8 cellular contexts compared by ENCODE assay signal in genomic region chr7:131111081-131111576, GRCh38.
DNase-seq lines count a peak whose midpoint lies in the region; ATAC-seq, FAIRE-seq and TF ChIP-seq lines count a peak whose summit lies in the region.

No MANE protein-coding gene starts in this region.

- H3K27ac Mint-ChIP-seq in stimulated activated naive B cell treated with anti-CD40 and anti-IgM and Interleukin-4, amounts not matched to agents 10 μg/mL and 1 μg/mL and 100 μg/mL, for 72 hours = peak overlapping the region; percentile 99

- H3K36me3 ChIP-seq in heart left ventricle (no peaks in the 10 kb centered on the region), body of pancreas (replicated peaks in 1 of 2; ENCODE audit: insufficient read depth in 1 of 2, low read depth in 2 of 2) (no peaks in the 10 kb centered on the region), keratinocyte (ENCODE audit: control insufficient read depth in 2 of 2, extremely low read depth in 1 of 2, insufficient read depth in 2 of 2, low read length in 2 of 2) (no peaks in the 10 kb centered on the region)

- peaks cover 16% of the 10 kb centered on the region for H3K79me2 ChIP-seq in keratinocyte (ENCODE audit: control insufficient read depth, insufficient read depth, low read length)

- no peak for FAIRE-seq in keratinocyte (lab: Jason Lieb, UNC)

- TF ChIP-seq CTCF in heart left ventricle (IDR thresholded peaks at IDR 0.05) = no peak
- TF ChIP-seq CTCF in body of pancreas (IDR thresholded peaks at IDR 0.05) = no peak
- TF ChIP-seq CTCF in keratinocyte (optimal IDR thresholded peaks at IDR 0.05 in 1 of 3, IDR thresholded peaks at IDR 0.05 in 1 of 3, conservative IDR thresholded peaks at IDR 0.05 in 1 of 3; ENCODE audit: extremely low read depth in 1 of 3, insufficient read depth in 2 of 3, low read length in 3 of 3) = no peak

- intact Hi-C loops in heart left ventricle (cut with DNase I) = loop anchor here in 5 of 10 donors (2.0 to 10.0 kb wide), 10 partner anchors 38 to 311 kb away; no protein-coding TSS in a partner anchor
- intact Hi-C loops in Right ventricle myocardium inferior (cut with DNase I) = loop anchor here (2.0 to 5.0 kb wide), 2 partner anchors 36 to 76 kb away; no protein-coding TSS in a partner anchor
- intact Hi-C loops in body of pancreas (cut with DNase I) = no loop called here

- WGBS in heart left ventricle, 4 donors = 0 to 6% (median 2%) methylated on average over 6 of the region's 6 CpGs
- 1 to 2% methylated on average over 6 of the region's 6 CpGs for WGBS in body of pancreas, 2 donors

- ATAC-seq in heart left ventricle (peak; percentile 31 to 60 (median 41)), Right ventricle myocardium inferior (no peak), body of pancreas (peak; percentile 28), GM18907 (IDR thresholded peaks at IDR 0.05; ENCODE audit: unreplicated experiment) (no peak)
- ATAC-seq in stimulated activated naive B cell treated with anti-CD40 and anti-IgM and Interleukin-4, amounts not matched to agents 10 μg/mL and 1 μg/mL and 100 μg/mL, for 72 hours (replicated peaks) = peak; percentile 14 to 24

- no peaks in the 10 kb centered on the region for H3K27me3 Mint-ChIP-seq in stimulated activated naive B cell treated with anti-CD40 and anti-IgM and Interleukin-4, amounts not matched to agents 10 μg/mL and 1 μg/mL and 100 μg/mL, for 72 hours

- no peaks in the 10 kb centered on the region for H3K9me3 Mint-ChIP-seq in stimulated activated naive B cell treated with anti-CD40 and anti-IgM and Interleukin-4, amounts not matched to agents 10 μg/mL and 1 μg/mL and 100 μg/mL, for 72 hours

- H3K9me1 ChIP-seq in keratinocyte (ENCODE audit: control insufficient read depth, extremely low read depth, insufficient read depth, low read length) = no peaks in the 10 kb centered on the region

- peak in 1 of 2 donors; percentile 42 for TF ChIP-seq POLR2A in heart left ventricle (IDR thresholded peaks at IDR 0.05)
- TF ChIP-seq POLR2A in body of pancreas (IDR thresholded peaks at IDR 0.05) = peak in 1 of 3 donors; percentile 32

- peak overlapping the region; percentile 88 to 98 for H3K4me3 Mint-ChIP-seq in stimulated activated naive B cell treated with anti-CD40 and anti-IgM and Interleukin-4, amounts not matched to agents 10 μg/mL and 1 μg/mL and 100 μg/mL, for 72 hours

- H3K27me3 ChIP-seq in heart left ventricle (no peaks in the 10 kb centered on the region), body of pancreas (no peaks in the 10 kb centered on the region), keratinocyte (ENCODE audit: control insufficient read depth, extremely low read depth, insufficient read depth, low read length) (no peaks in the 10 kb centered on the region)

- DNase-seq in heart left ventricle (peak in 2 of 5 donors; percentile 29 to 37), Right ventricle myocardium inferior (ENCODE audit: missing footprints) (no peak), NCI-H748 treated with DMSO at 0.1 percent for 48 hours (lab: John Stamatoyannopoulos, UW) (peak; percentile 71), body of pancreas (peak in 2 of 4 donors; percentile 23 to 62), keratinocyte (ENCODE audit: low read depth, low spot score) (no peak), NCI-H2171 treated with DMSO at 0.1 percent for 48 hours (lab: John Stamatoyannopoulos, UW) (no peak)
- DNase-seq in stimulated activated naive B cell treated with anti-CD40 and anti-IgM and Interleukin-4, amounts not matched to agents 10 μg/mL and 1 μg/mL and 100 μg/mL, for 72 hours = peak; percentile 35

- H3K4me2 ChIP-seq in keratinocyte (ENCODE audit: control insufficient read depth, extremely low read depth, insufficient read depth, low read depth, low read length) = peak overlapping the region; percentile 99

- H3K4me3 ChIP-seq in heart left ventricle (peak overlapping the region; percentile 49 to 98 (median 86)), body of pancreas (no peak overlapping the region), keratinocyte (ENCODE audit: control insufficient read depth in 2 of 3, extremely low read depth in 1 of 3, insufficient read depth in 2 of 3, low read depth in 1 of 3, low read length in 3 of 3) (peak overlapping the region; percentile 57 to 89 (median 85))

- peaks cover 0 to 41% (median 21%) of the 10 kb centered on the region in 12 donors for H3K4me1 ChIP-seq in heart left ventricle
- H3K4me1 ChIP-seq in body of pancreas = peaks cover 22% of the 10 kb centered on the region
- peaks cover 32% of the 10 kb centered on the region for H3K4me1 ChIP-seq in keratinocyte (ENCODE audit: control insufficient read depth, extremely low read depth, insufficient read depth, low read length)

- H3K4me1 Mint-ChIP-seq in stimulated activated naive B cell treated with anti-CD40 and anti-IgM and Interleukin-4, amounts not matched to agents 10 μg/mL and 1 μg/mL and 100 μg/mL, for 72 hours = peaks cover 21 to 56% of the 10 kb centered on the region in 2 donors

- peak overlapping the region; percentile 91 for H2AFZ ChIP-seq in keratinocyte (ENCODE audit: control insufficient read depth, low read length)

- H3K9me3 ChIP-seq in heart left ventricle (no peaks in the 10 kb centered on the region), body of pancreas (no peaks in the 10 kb centered on the region), keratinocyte (ENCODE audit: control insufficient read depth, low read depth, low read length) (no peaks in the 10 kb centered on the region)

- peak overlapping the region; percentile 94 to 100 (median 99) for H3K27ac ChIP-seq in heart left ventricle
- H3K27ac ChIP-seq in body of pancreas = peak overlapping the region; percentile 63 to 99 (median 87)
- H3K27ac ChIP-seq in keratinocyte (ENCODE audit: control insufficient read depth, insufficient read depth, low read length) = peak overlapping the region; percentile 92

- H3K36me3 Mint-ChIP-seq in stimulated activated naive B cell treated with anti-CD40 and anti-IgM and Interleukin-4, amounts not matched to agents 10 μg/mL and 1 μg/mL and 100 μg/mL, for 72 hours = peaks cover 15 to 17% of the 10 kb centered on the region in 2 donors

- peak overlapping the region; percentile 91 for H3K9ac ChIP-seq in keratinocyte (ENCODE audit: control insufficient read depth, extremely low read depth, insufficient read depth, low read length)

- no peaks in the 10 kb centered on the region for H4K20me1 ChIP-seq in keratinocyte (ENCODE audit: control insufficient read depth, extremely low read depth, insufficient read depth, low read length)

- dilution Hi-C loops in keratinocyte (cut with MboI; ENCODE audit: extremely low pct_ligation_motif_present, low sequenced_read_pairs) = no loop called here

Comparison
In these comparisons a context has a peak if more than half of its experiments do, and no peak if none do; other contexts are left out.
1. ATAC-seq: peak in heart left ventricle (4 of 4), body of pancreas (single experiment) and stimulated activated naive B cell treated with anti-CD40 and anti-IgM and Interleukin-4, amounts not matched to agents 10 μg/mL and 1 μg/mL and 100 μg/mL, for 72 hours (2 of 2); none in Right ventricle myocardium inferior (single experiment) and GM18907 (single experiment).
2. DNase-seq: peak in NCI-H748 treated with DMSO at 0.1 percent for 48 hours (single experiment) and stimulated activated naive B cell treated with anti-CD40 and anti-IgM and Interleukin-4, amounts not matched to agents 10 μg/mL and 1 μg/mL and 100 μg/mL, for 72 hours (single experiment); none in Right ventricle myocardium inferior (single experiment), keratinocyte (single experiment) and NCI-H2171 treated with DMSO at 0.1 percent for 48 hours (single experiment).
3. H3K4me3 ChIP-seq: peak in heart left ventricle (12 of 12) and keratinocyte (3 of 3); none in body of pancreas (0 of 2).
4. Peak in every context shown above with its lines, with median percentiles within 50 percentile points of each other: H3K27ac ChIP-seq.